8 cellular contexts compared by ENCODE assay signal in genomic region chr3:107660316-107660976, GRCh38.
DNase-seq lines count a peak whose midpoint lies in the region; ATAC-seq and TF ChIP-seq lines count a peak whose summit lies in the region.

No MANE protein-coding gene starts in this region.

- H4K20me1 ChIP-seq in GM23338 (replicated peaks; ENCODE audit: insufficient read depth), result no peaks in the 10 kb centered on the region

- peak; percentile 20 for DNase-seq in BE2C
- no peak for DNase-seq in RWPE2 (ENCODE audit: low spot score)
- DNase-seq in fibroblast of villous mesenchyme (ENCODE audit: low read depth), result peak; percentile 68
- no peak for DNase-seq in thoracic aorta (ENCODE audit: low spot score)
- no peak for DNase-seq in GM23338 (ENCODE audit: low spot score)
- DNase-seq in activated CD4-positive, alpha-beta T cell treated with anti-CD3 and anti-CD28 coated beads for 4 hours, result no peak

- H3K4me2 ChIP-seq in GM23338, result no peak overlapping the region

- CTCF ChIA-PET in HEK293 (lab: Yijun Ruan, JAX), result interaction anchor here (0.5 to 5.2 kb wide), 18 partner anchors 8 to 820 kb away, joined by 3 to 42 read pairs (median 4); no protein-coding TSS in a partner anchor

- no peak for ATAC-seq in RWPE2 (ENCODE audit: low read depth)
- peak; percentile 44 for ATAC-seq in thoracic aorta (ENCODE audit: insufficient number of reproducible peaks, low FRiP score, low read depth)
- ATAC-seq in GM23338, result no peak
- ATAC-seq in HG02571 (IDR thresholded peaks at IDR 0.05; ENCODE audit: unreplicated experiment), result no peak

- H3K27ac Mint-ChIP-seq in GM23338, result no peak overlapping the region

- H3K27me3 ChIP-seq in BE2C (no peaks in the 10 kb centered on the region), RWPE2 (ENCODE audit: insufficient read depth, poor library complexity, severe bottlenecking) (no peaks in the 10 kb centered on the region), thoracic aorta (replicated peaks; ENCODE audit: insufficient read depth) (no peaks in the 10 kb centered on the region), GM23338 (ENCODE audit: insufficient read depth) (no peaks in the 10 kb centered on the region)

- H3K4me3 ChIP-seq in BE2C (ENCODE audit: low read depth, low read length) (no peak overlapping the region), HEK293 (ENCODE audit: low read depth, low read length) (no peak overlapping the region), RWPE2 (ENCODE audit: severe bottlenecking) (no peak overlapping the region), fibroblast of villous mesenchyme (ENCODE audit: low read depth, low read length) (no peak overlapping the region), thoracic aorta (no peak overlapping the region), GM23338 (no peak overlapping the region)

- H3K9me3 Mint-ChIP-seq in GM23338, result no peaks in the 10 kb centered on the region

- peaks cover 35% of the 10 kb centered on the region for H3K4me1 Mint-ChIP-seq in GM23338

- TF ChIP-seq CTCF in BE2C (IDR thresholded peaks at IDR 0.05; ENCODE audit: low read depth, low read length) (peak; percentile 72), HEK293 (tag by site-specific recombination; IDR thresholded peaks at IDR 0.05) (no peak), RWPE2 (IDR thresholded peaks at IDR 0.05; ENCODE audit: poor library complexity, severe bottlenecking) (peak; percentile 91), fibroblast of villous mesenchyme (IDR thresholded peaks at IDR 0.05; ENCODE audit: insufficient read depth, low read depth, low read length) (peak; percentile 65), thoracic aorta (IDR thresholded peaks at IDR 0.05) (peak; percentile 46), GM23338 (conservative IDR thresholded peaks at IDR 0.05; ENCODE audit: low read depth in 2 of 2) (peak in 1 of 2 experiments; percentile 85; a peak in 3 of 4 replicates)

- H2AFZ ChIP-seq in GM23338, result no peak overlapping the region

- no peaks in the 10 kb centered on the region; the same call in 1 of the 2 replicates for H3K79me2 ChIP-seq in GM23338 (replicated peaks; ENCODE audit: insufficient read depth)

- H3F3A ChIP-seq in GM23338 (replicated peaks; ENCODE audit: low read depth), result no peaks in the 10 kb centered on the region

- POLR2A ChIA-PET in HEK293 (lab: Yijun Ruan, JAX), result interaction anchor here (0.6 kb wide), 1 partner anchor 462 kb away, joined by 6 read pairs; no protein-coding TSS in a partner anchor

- H3K27ac ChIP-seq in HEK293 (ENCODE audit: extremely low read depth, low read depth, low read length) (no peak overlapping the region), RWPE2 (ENCODE audit: poor library complexity, severe bottlenecking) (no peak overlapping the region), thoracic aorta (no peak overlapping the region), GM23338 (ENCODE audit: low read depth) (no peak overlapping the region)

- no peaks in the 10 kb centered on the region for H3K36me3 Mint-ChIP-seq in GM23338 (ENCODE audit: low read depth)

- H3K9me3 ChIP-seq in BE2C (no peaks in the 10 kb centered on the region), HEK293 (ENCODE audit: control insufficient read depth, insufficient read depth, low read depth, low read length) (no peaks in the 10 kb centered on the region), RWPE2 (ENCODE audit: severe bottlenecking) (no peaks in the 10 kb centered on the region), thoracic aorta (no peaks in the 10 kb centered on the region)

- H3K4me1 ChIP-seq in BE2C, result peaks cover 7% of the 10 kb centered on the region
- no peaks in the 10 kb centered on the region; the same call in 1 of the 2 replicates for H3K4me1 ChIP-seq in HEK293 (ENCODE audit: control insufficient read depth, insufficient read depth, low read length)
- H3K4me1 ChIP-seq in RWPE2 (ENCODE audit: insufficient read depth, poor library complexity, severe bottlenecking), result peaks cover 40% of the 10 kb centered on the region
- peaks cover 26 to 50% of the 10 kb centered on the region in 2 donors for H3K4me1 ChIP-seq in thoracic aorta (ENCODE audit: control insufficient read depth in 1 of 2, low read depth in 2 of 2)
- H3K4me1 ChIP-seq in GM23338 (ENCODE audit: insufficient read depth), result peaks cover 28% of the 10 kb centered on the region

- H3K36me3 ChIP-seq in BE2C, result no peaks in the 10 kb centered on the region
- H3K36me3 ChIP-seq in HEK293 (ENCODE audit: control insufficient read depth in 2 of 2, insufficient read depth in 1 of 2, low read length in 2 of 2), result no peaks in the 10 kb centered on the region
- no peaks in the 10 kb centered on the region for H3K36me3 ChIP-seq in RWPE2 (ENCODE audit: low read depth)
- H3K36me3 ChIP-seq in thoracic aorta, result no peaks in the 10 kb centered on the region
- H3K36me3 ChIP-seq in GM23338 (ENCODE audit: insufficient read depth), result no peaks in the 10 kb centered on the region

- H3K9me2 ChIP-seq in GM23338 (ENCODE audit: insufficient read depth), result no peaks in the 10 kb centered on the region

- H3K4me3 Mint-ChIP-seq in GM23338, result no peak overlapping the region

- peaks cover 3% of the 10 kb centered on the region for H3K27me3 Mint-ChIP-seq in GM23338 (ENCODE audit: insufficient read depth, low read depth, poor library complexity)

TF ChIP-seq in HEK293, 187 proteins besides CTCF, POLR2A, EP300 and RAD21:
- TF ChIP-seq ZNF654 (tag by site-specific recombination; IDR thresholded peaks at IDR 0.05; ENCODE audit: low read depth), result peak; percentile 65
- TF ChIP-seq ZNF362 (tag by site-specific recombination; IDR thresholded peaks at IDR 0.05), result peak; percentile 76
- no peak for TF ChIP-seq ZBTB8A (tag by site-specific recombination; IDR thresholded peaks at IDR 0.05)
- no peak for TF ChIP-seq ZFP69B (tag by site-specific recombination; IDR thresholded peaks at IDR 0.05)
- TF ChIP-seq SCRT1 (tag by site-specific recombination; IDR thresholded peaks at IDR 0.05; ENCODE audit: borderline replicate concordance), result no peak
- TF ChIP-seq BCL11B (tag by site-specific recombination; IDR thresholded peaks at IDR 0.05; ENCODE audit: low read depth), result no peak
- no peak for TF ChIP-seq ZNF112 (tag by site-specific recombination; IDR thresholded peaks at IDR 0.05)

TF ChIP-seq in GM23338, 12 proteins besides CTCF, POLR2A, EP300 and RAD21 (continues in another document):
- TF ChIP-seq STAT1 (IDR thresholded peaks at IDR 0.05; ENCODE audit: unreplicated experiment) (no peak), ETS1 (IDR thresholded peaks at IDR 0.05) (no peak), EZH2phosphoT487 (IDR thresholded peaks at IDR 0.05; ENCODE audit: unreplicated experiment) (no peak), ZNF331 (CRISPR knock-in tag; IDR thresholded peaks at IDR 0.05; ENCODE audit: low read depth) (no peak), EZH2 (IDR thresholded peaks at IDR 0.05; ENCODE audit: low read depth, unreplicated experiment) (no peak), POLR2AphosphoS5 (IDR thresholded peaks at IDR 0.05; ENCODE audit: low read depth) (no peak), NANOG (IDR thresholded peaks at IDR 0.05; ENCODE audit: borderline replicate concordance) (no peak), CREB1 (CRISPR knock-in tag; IDR thresholded peaks at IDR 0.05; ENCODE audit: low read depth) (no peak), ZNF114 (CRISPR knock-in tag; IDR thresholded peaks at IDR 0.05) (no peak), JUNB (IDR thresholded peaks at IDR 0.05; ENCODE audit: unreplicated experiment) (no peak), REST (IDR thresholded peaks at IDR 0.05; ENCODE audit: unreplicated experiment) (no peak)

Comparison
In these comparisons a context has a peak if more than half of its experiments do, and no peak if none do; other contexts are left out.
1. DNase-seq: peak in BE2C (single experiment) and fibroblast of villous mesenchyme (single experiment); none in RWPE2 (single experiment), thoracic aorta (single experiment), GM23338 (single experiment) and activated CD4-positive, alpha-beta T cell treated with anti-CD3 and anti-CD28 coated beads for 4 hours (0 of 2).